In the genomic region with DNA sequence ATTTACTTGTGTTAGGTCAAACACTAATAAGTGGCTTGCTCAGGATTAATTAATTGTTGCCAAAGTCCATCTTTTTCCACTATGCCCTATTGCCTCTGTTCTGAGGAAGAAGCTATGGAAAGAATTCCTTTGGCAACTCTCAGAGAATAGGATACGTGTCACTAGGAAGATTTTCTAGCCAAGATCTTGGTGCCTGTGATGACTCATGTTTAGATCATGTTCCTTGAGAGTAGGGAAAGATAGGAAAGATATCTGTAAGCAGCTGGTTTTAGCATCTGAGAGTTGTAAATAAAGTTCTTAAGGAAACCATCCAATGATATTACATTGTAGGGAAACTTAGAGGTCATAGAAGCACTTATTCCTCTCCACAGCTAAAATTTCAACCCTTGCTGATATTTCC, we compare ENCODE assay signal across 1 cellular context.
TF ChIP-seq lines count a peak whose summit lies in the region.

No MANE protein-coding gene starts in this region.

TF ChIP-seq in IMR-90, 13 proteins besides CTCF, POLR2A, EP300 and RAD21 (continued from another document):
- TF ChIP-seq RFX5 (IDR thresholded peaks at IDR 0.05; ENCODE audit: low read depth, low read length) = no peak
- TF ChIP-seq, protein P1, sequence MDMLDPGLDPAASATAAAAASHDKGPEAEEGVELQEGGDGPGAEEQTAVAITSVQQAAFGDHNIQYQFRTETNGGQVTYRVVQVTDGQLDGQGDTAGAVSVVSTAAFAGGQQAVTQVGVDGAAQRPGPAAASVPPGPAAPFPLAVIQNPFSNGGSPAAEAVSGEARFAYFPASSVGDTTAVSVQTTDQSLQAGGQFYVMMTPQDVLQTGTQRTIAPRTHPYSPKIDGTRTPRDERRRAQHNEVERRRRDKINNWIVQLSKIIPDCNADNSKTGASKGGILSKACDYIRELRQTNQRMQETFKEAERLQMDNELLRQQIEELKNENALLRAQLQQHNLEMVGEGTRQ (IDR thresholded peaks at IDR 0.05; ENCODE audit: low read depth, low read length) = no peak
- 0 out of 2 replicates have a peak, but pooled peaks have one; percentile 20 for TF ChIP-seq CEBPB (IDR thresholded peaks at IDR 0.05; ENCODE audit: low read depth, low read length)
- TF ChIP-seq MXI1 (IDR thresholded peaks at IDR 0.05; ENCODE audit: borderline replicate concordance, low read depth, low read length) = no peak
TF ChIP-seq in IMR-90: peak in this region for 3.
